Comparison of ENCODE assay signal across 16 cellular contexts in the genomic region with DNA sequence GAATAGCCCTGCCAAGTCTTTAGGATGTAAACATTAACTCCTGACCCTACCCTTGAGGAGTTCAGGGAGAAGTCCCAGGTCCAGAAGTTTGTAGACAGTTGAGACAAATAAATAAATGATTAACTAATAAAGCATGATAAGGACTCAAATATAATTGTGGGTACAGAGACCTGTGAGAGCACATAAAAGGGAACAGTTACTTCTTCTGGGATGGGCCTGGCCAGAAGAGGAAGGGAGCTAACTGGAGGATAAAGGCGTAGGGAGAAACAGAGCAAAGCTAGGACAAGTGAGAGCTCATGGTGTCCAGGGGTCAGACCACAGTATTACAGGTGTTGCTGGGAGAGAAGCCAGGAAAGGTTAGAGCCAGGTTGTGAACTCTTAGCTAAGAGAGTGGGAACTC. TPM values are rescaled to one million over a fixed set of nuclear protein-coding genes. Genes with fewer than 3 reads are reported as not detected.
A peak's percentile ranks its signal among the peaks of the same experiment; 100 is the strongest.
DNase-seq lines count a peak whose midpoint lies in the region; TF ChIP-seq lines count a peak whose summit lies in the region.
"Had no signal": no experiment of that assay in that cellular context is flagged by ENCODE, and none has a peak within 500 bp of the region (broad histone marks: within the 10 kb centered on the region; RNA-seq: fewer than 3 reads in every experiment).

No MANE protein-coding gene starts in this region.

- H3K79me1 ChIP-seq in H9 (ENCODE audit: insufficient read depth, low read depth, low read length, poor library complexity, severe bottlenecking) = peaks cover 2% of the 10 kb centered on the region

- no peak overlapping the region for H3K18ac ChIP-seq in H9 (ENCODE audit: insufficient read length, low read depth, low read length)

- H3K27ac ChIP-seq in colonic mucosa (no peak overlapping the region), H9 (ENCODE audit: insufficient read length, low read depth, low read length) (no peak overlapping the region)
- H3K27ac ChIP-seq: SJCRH30 had no signal

- intact Hi-C loops in Caco-2 (cut with micrococcal nuclease; ENCODE audit: unreplicated experiment) = no loop called here
- intact Hi-C loops in colonic mucosa (cut with DNase I) = no loop called here

- H2BK5ac ChIP-seq in H9 (ENCODE audit: insufficient read length, low read length) = no peak overlapping the region

- H4K91ac ChIP-seq in H9 (ENCODE audit: insufficient read length, low read depth, low read length) = no peak overlapping the region

- no peak overlapping the region for H2AFZ ChIP-seq in H9 (ENCODE audit: low read length)

- H3K79me2 ChIP-seq in H9 (ENCODE audit: insufficient read depth, low read length) = peaks cover 11% of the 10 kb centered on the region; the same call in 1 of the 2 replicates

- H3K9me3 ChIP-seq in Caco-2 = no peaks in the 10 kb centered on the region
- no peaks in the 10 kb centered on the region for H3K9me3 ChIP-seq in colonic mucosa
- no peaks in the 10 kb centered on the region for H3K9me3 ChIP-seq in H9 (ENCODE audit: control insufficient read depth, low read depth, low read length)
- H3K9me3 ChIP-seq: SJCRH30 had no signal

- H2BK12ac ChIP-seq in H9 (ENCODE audit: insufficient read length, low read depth, low read length) = no peak overlapping the region

- H3K36me3 Mint-ChIP-seq in Caco-2 (ENCODE audit: insufficient read depth, unreplicated experiment) = peaks cover 18% of the 10 kb centered on the region
- 0 out of 7 replicates have a peak, but pooled peaks cover 0 to 6% (median 1%) of the 10 kb centered on the region in 3 experiments for H3K36me3 Mint-ChIP-seq in H9 (ENCODE audit: insufficient read depth in 1 of 3, low read depth in 3 of 3)

- no peaks in the 10 kb centered on the region for H3K9me3 Mint-ChIP-seq in Caco-2 (ENCODE audit: unreplicated experiment)
- no peaks in the 10 kb centered on the region for H3K9me3 Mint-ChIP-seq in H9

- BruUV-seq in Caco-2 (replicated peaks; lab: Mats Ljungman, UMichigan) = no TSS peak

- CTCF ChIA-PET in Caco-2 (lab: Charles Lee) = no interaction called here

- H3K4me3 ChIP-seq in Caco-2 (ENCODE audit: low read depth, low read length) (no peak overlapping the region), LNCaP clone FGC (ENCODE audit: low read depth, low read length) (no peak overlapping the region), colonic mucosa (no peak overlapping the region)
- H3K4me3 ChIP-seq: SJCRH30 had no signal

- H3K9ac ChIP-seq in colonic mucosa (ENCODE audit: low read depth in 2 of 2, low read length in 2 of 2) = no peak overlapping the region
- no peak overlapping the region for H3K9ac ChIP-seq in H9 (ENCODE audit: extremely low read depth, insufficient read length, low read length)

- H3K4ac ChIP-seq in H9 (ENCODE audit: low read depth, low read length) = no peak overlapping the region

- H3K27ac Mint-ChIP-seq in Caco-2 (ENCODE audit: unreplicated experiment) (peak overlapping the region; percentile 33), H9 (no peak overlapping the region; a peak in 2 of 7 replicates)

- H4K8ac ChIP-seq in H9 (replicated peaks; ENCODE audit: insufficient read length, low read depth, low read length) = no peak overlapping the region

- no peaks in the 10 kb centered on the region for H4K20me1 ChIP-seq in H9 (ENCODE audit: control insufficient read depth, insufficient read depth, insufficient read length)

- H3K4me3 Mint-ChIP-seq in Caco-2 (ENCODE audit: unreplicated experiment) (no peak overlapping the region), H9 (no peak overlapping the region)

- no peak overlapping the region for H3K4me2 ChIP-seq in H9 (ENCODE audit: insufficient read depth, insufficient read length, low read length)

- H3K23ac ChIP-seq in H9 (ENCODE audit: insufficient read length, low read depth, low read length) = no peak overlapping the region

- peaks cover 4% of the 10 kb centered on the region for H3K23me2 ChIP-seq in H9 (ENCODE audit: insufficient read length, low read depth, low read length, poor library complexity, severe bottlenecking)

- H3K36me3 ChIP-seq in Caco-2 (ENCODE audit: control insufficient read depth, insufficient read depth, low read length) (no peaks in the 10 kb centered on the region), colonic mucosa (no peaks in the 10 kb centered on the region)

- no peak overlapping the region for H3K14ac ChIP-seq in H9 (ENCODE audit: insufficient read depth, low read length)

- no peak overlapping the region for H4K5ac ChIP-seq in H9 (ENCODE audit: insufficient read length, low read depth, low read length)

- no peak overlapping the region for H2BK120ac ChIP-seq in H9 (ENCODE audit: low read depth, low read length, poor library complexity, severe bottlenecking)

- H2AK5ac ChIP-seq in H9 (ENCODE audit: insufficient read length, low read length) = no peak overlapping the region

- H3K4me1 ChIP-seq in Caco-2 = peaks cover 26% of the 10 kb centered on the region
- peaks cover under 1% of the 10 kb centered on the region for H3K4me1 ChIP-seq in colonic mucosa
- H3K4me1 ChIP-seq in H9 (ENCODE audit: insufficient read depth, low read length) = no peaks in the 10 kb centered on the region

- no peaks in the 10 kb centered on the region for H3K27me3 ChIP-seq in Caco-2 (replicated peaks; ENCODE audit: control insufficient read depth, insufficient read depth, low read length)
- no peaks in the 10 kb centered on the region for H3K27me3 ChIP-seq in colonic mucosa
- no peaks in the 10 kb centered on the region for H3K27me3 ChIP-seq in H9 (ENCODE audit: insufficient read depth, low read length)
- H3K27me3 ChIP-seq: SJCRH30 had no signal

- H3T11ph ChIP-seq in H9 (ENCODE audit: low read length) = no peak overlapping the region

- H3K27me3 Mint-ChIP-seq in Caco-2 (ENCODE audit: insufficient read depth, unreplicated experiment) (no peaks in the 10 kb centered on the region), H9 (ENCODE audit: low read depth) (peaks cover 11% of the 10 kb centered on the region)

- H3K4me1 Mint-ChIP-seq in Caco-2 (ENCODE audit: low read depth, unreplicated experiment) (peaks cover 6% of the 10 kb centered on the region), H9 (peaks cover 28 to 30% of the 10 kb centered on the region in 2 experiments)

- no peak for DNase-seq in Caco-2
- peak; percentile 75 for DNase-seq in LNCaP clone FGC (ENCODE audit: low read depth)
- DNase-seq in colonic mucosa = peak; percentile 29
- DNase-seq in mucosa of gallbladder (ENCODE audit: low spot score) = peak; percentile 54
- DNase-seq in NCI-H2171 (lab: John Stamatoyannopoulos, UW) = no peak
- DNase-seq in NCI-H82 treated with DMSO at 0.1 percent for 48 hours (lab: John Stamatoyannopoulos, UW; ENCODE audit: unreplicated experiment) = no peak
- no peak for DNase-seq in H9
- DNase-seq: COR-L47, DMS53, NCI-H1436, NCI-H2029, NCI-H2171 treated with DMSO at 0.1 percent for 48 hours, NCI-H446 treated with DMSO at 0.1 percent for 48 hours, OCI-M1, RPMI8226, SJCRH30 had no signal

- POLR2A ChIA-PET in Caco-2 (lab: Charles Lee) = no interaction called here

- no peak overlapping the region for H2BK15ac ChIP-seq in H9 (ENCODE audit: low read depth, low read length)

- no CpG with 5 or more reads among the region's 1 CpG for WGBS in H9 (ENCODE audit: extremely low coverage, insufficient read length, low lambda C conversion rate)

- TF ChIP-seq CTCF in Caco-2 (IDR thresholded peaks at IDR 0.05; ENCODE audit: insufficient read depth in 1 of 2, low read depth in 1 of 2, low read length in 1 of 2, severe bottlenecking in 1 of 2, unreplicated experiment in 1 of 2) = no peak
- TF ChIP-seq CTCF in LNCaP clone FGC (IDR thresholded peaks at IDR 0.05; ENCODE audit: control insufficient read depth, extremely low read depth, insufficient read depth) = no peak
- TF ChIP-seq CTCF in colonic mucosa (IDR thresholded peaks at IDR 0.05) = no peak
- TF ChIP-seq CTCF in H9 (conservative IDR thresholded peaks at IDR 0.05) = no peak

- no peak overlapping the region for H3K56ac ChIP-seq in H9 (ENCODE audit: insufficient read length, low read depth, low read length)

- H2BK20ac ChIP-seq in H9 (ENCODE audit: low read depth, low read length, poor library complexity, severe bottlenecking) = no peak overlapping the region

RNA-seq across cellular contexts. Expression of a gene that starts 3.0 kb away (rescaled TPM):
- total RNA-seq in Caco-2 (2022) (52.2 and 55.8 TPM in 2 replicates), colonic mucosa (10 to 100 TPM; 20.0 to 25.5 TPM), mucosa of gallbladder (40.7 TPM), H9 (2021) (27.4 and 32.9 TPM in 2 replicates)

Comparison
In these comparisons a context has a peak if more than half of its experiments do, and no peak if none do; other contexts are left out.
1. DNase-seq: peak in LNCaP clone FGC (single experiment), colonic mucosa (single experiment) and mucosa of gallbladder (single experiment); none in Caco-2 (0 of 2), NCI-H2171 (single experiment), NCI-H82 treated with DMSO at 0.1 percent for 48 hours (single experiment) and H9 (single experiment).